Comparison of ENCODE assay signal across 18 cellular contexts in the genomic region with DNA sequence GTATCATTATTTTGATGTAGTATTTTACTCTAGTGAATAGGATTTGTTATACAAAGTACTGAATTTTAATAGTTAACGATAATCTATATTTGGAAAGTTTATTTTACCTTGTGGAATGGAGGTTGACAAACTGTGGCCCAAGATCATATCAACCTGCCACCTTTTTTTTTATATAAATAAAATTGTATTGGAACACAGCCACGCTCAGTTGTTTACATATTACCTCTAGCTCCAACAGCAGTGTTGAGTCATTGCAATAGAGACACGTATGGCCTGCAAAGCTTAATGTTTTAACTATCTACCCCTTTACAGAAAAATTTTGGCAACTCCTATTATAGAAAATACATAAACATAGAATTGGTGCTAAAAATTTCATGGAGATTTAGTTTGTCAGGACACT.
DNase-seq lines count a peak whose midpoint lies in the region; ATAC-seq, FAIRE-seq and TF ChIP-seq lines count a peak whose summit lies in the region.
"Had no signal": no experiment of that assay in that cellular context is flagged by ENCODE, and none has a peak within 500 bp of the region (broad histone marks: within the 10 kb centered on the region; RNA-seq: fewer than 3 reads in every experiment).

No MANE protein-coding gene starts in this region.

- no peaks in the 10 kb centered on the region for H3K27me3 Mint-ChIP-seq in mesothelial cell of epicardium (ENCODE audit: low read depth)
- H3K27me3 Mint-ChIP-seq: CD4-positive, alpha-beta memory T cell had no signal

- H3K4me2 ChIP-seq in HepG2 (ENCODE audit: low read depth, low read length), result no peak overlapping the region

- CTCF ChIA-PET in HepG2 (lab: Yijun Ruan, JAX; ENCODE audit: low intra/inter-chr PET ratio, low total read pairs), result no interaction called here

- no peak for FAIRE-seq in HepG2 (lab: Jason Lieb, UNC)
- no peak for FAIRE-seq in bronchial epithelial cell (lab: Jason Lieb, UNC)
- FAIRE-seq: HTR-8/SVneo had no signal

- in situ Hi-C loops in HepG2 (cut with HindIII; ENCODE audit: extremely low pct_ligation_motif_present, low pct_unique_long_range_greater_than_20kb), result no loop called here

- WGBS in liver, result 34% methylated on average over 3 of the region's 3 CpGs
- 15% methylated on average over 3 of the region's 3 CpGs for WGBS in HepG2 (ENCODE audit: low lambda C conversion rate)

- H3K36me3 Mint-ChIP-seq in mesothelial cell of epicardium, result peaks cover 3% of the 10 kb centered on the region
- H3K36me3 Mint-ChIP-seq: CD4-positive, alpha-beta memory T cell had no signal

- H3K27ac Mint-ChIP-seq in mesothelial cell of epicardium, result no peak overlapping the region
- H3K27ac Mint-ChIP-seq: CD4-positive, alpha-beta memory T cell had no signal

- TF ChIP-seq RAD21 in liver (IDR thresholded peaks at IDR 0.05) (no peak), HepG2 (CRISPR knock-in tag; IDR thresholded peaks at IDR 0.05) (no peak)

- H3K79me2 ChIP-seq in HepG2 (ENCODE audit: insufficient read depth, low read length), result no peaks in the 10 kb centered on the region

- BruUV-seq in HepG2 (replicated peaks; lab: Mats Ljungman, UMichigan), result no TSS peak

- H3K4me3 Mint-ChIP-seq in mesothelial cell of epicardium, result no peak overlapping the region
- H3K4me3 Mint-ChIP-seq: CD4-positive, alpha-beta memory T cell had no signal

- intact Hi-C loops in HepG2 (cut with micrococcal nuclease; ENCODE audit: unreplicated experiment), result no loop called here
- intact Hi-C loops in left colon (cut with DNase I, micrococcal nuclease), result no loop called here

- H3K27ac ChIP-seq in liver (ENCODE audit: low read depth in 1 of 2, low read length in 2 of 2) (peak overlapping the region in 1 of 2 donors; percentile 54), HepG2 (ENCODE audit: extremely low read length, insufficient read depth, low read length) (no peak overlapping the region)

- TF ChIP-seq EP300 in HepG2 (IDR thresholded peaks at IDR 0.05; ENCODE audit: low read depth in 2 of 2, low read length in 2 of 2) (no peak), HepG2 (CRISPR knock-in tag; IDR thresholded peaks at IDR 0.05; ENCODE audit: borderline replicate concordance) (no peak)

- H3K9ac ChIP-seq in liver (ENCODE audit: low read depth in 1 of 2, low read length in 2 of 2) (no peak overlapping the region), HepG2 (ENCODE audit: insufficient read depth, low read depth, low read length) (no peak overlapping the region)

- H3K36me3 ChIP-seq in liver (ENCODE audit: control insufficient read depth in 4 of 4, insufficient read depth in 3 of 4, low read depth in 1 of 4, low read length in 3 of 4), result no peaks in the 10 kb centered on the region
- no peaks in the 10 kb centered on the region for H3K36me3 ChIP-seq in HepG2 (replicated peaks in 1 of 2; ENCODE audit: control insufficient read depth in 1 of 2, insufficient read depth in 2 of 2, low read length in 2 of 2)
- H3K36me3 ChIP-seq in bronchial epithelial cell (ENCODE audit: control insufficient read depth, insufficient read depth, low read length), result no peaks in the 10 kb centered on the region

- no peak overlapping the region for H2AFZ ChIP-seq in HepG2 (ENCODE audit: low read length)

- no peaks in the 10 kb centered on the region for H4K20me1 ChIP-seq in HepG2 (ENCODE audit: insufficient read depth, low read length)

- H3K9me3 Mint-ChIP-seq in mesothelial cell of epicardium, result peaks cover 4% of the 10 kb centered on the region

- POLR2A ChIA-PET in HepG2 (lab: Yijun Ruan, JAX), result no interaction called here

- H3K27me3 ChIP-seq in liver (ENCODE audit: control insufficient read depth in 4 of 4, insufficient read depth in 4 of 4, low read length in 3 of 4) (no peaks in the 10 kb centered on the region), HepG2 (ENCODE audit: control insufficient read depth in 1 of 2, insufficient read depth in 2 of 2, low read length in 2 of 2) (no peaks in the 10 kb centered on the region), bronchial epithelial cell (ENCODE audit: control insufficient read depth, insufficient read depth, low read length) (no peaks in the 10 kb centered on the region)

- TF ChIP-seq CTCF in liver (IDR thresholded peaks at IDR 0.05; ENCODE audit: low read depth, low read length, missing input control) (no peak), HepG2 (CRISPR knock-in tag; IDR thresholded peaks at IDR 0.05) (no peak), bronchial epithelial cell (IDR thresholded peaks at IDR 0.05; ENCODE audit: insufficient read depth, low read length, severe bottlenecking) (no peak), mesothelial cell of epicardium (IDR thresholded peaks at IDR 0.05; ENCODE audit: unreplicated experiment) (no peak)

- TF ChIP-seq POLR2A in HepG2 (IDR thresholded peaks at IDR 0.05; ENCODE audit: insufficient read depth in 1 of 2, low read depth in 2 of 2, low read length in 2 of 2), result no peak

- no peak for DNase-seq in HepG2 (ENCODE audit: low spot score)
- peak; percentile 45 for DNase-seq in bronchial epithelial cell (ENCODE audit: low read depth)
- DNase-seq in left colon, result no peak
- no peak for DNase-seq in hippocampal formation (lab: John Stamatoyannopoulos, UW)
- DNase-seq in mesothelial cell of epicardium (ENCODE audit: low spot score in 2 of 2, unreplicated experiment in 2 of 2), result no peak
- DNase-seq: ACHN; CD4-positive, alpha-beta memory T cell; EL; HCEC 1CT; NCI-H1105; NCI-H1694 treated with DMSO at 0.1 percent for 48 hours; NCI-H345 had no signal

- ATAC-seq in HepG2 (no peak), left colon (peak; percentile 82), GM21619 (IDR thresholded peaks at IDR 0.05; ENCODE audit: unreplicated experiment) (no peak)
- ATAC-seq: Panc1, Right ventricle myocardium inferior, SK-N-SH treated with all-trans-retinoic acid at 6 μM for 48 hours had no signal

- H3K9me3 ChIP-seq in liver (ENCODE audit: control insufficient read depth in 4 of 4, low read length in 3 of 4), result no peaks in the 10 kb centered on the region
- H3K9me3 ChIP-seq in HepG2 (ENCODE audit: low read length), result no peaks in the 10 kb centered on the region

- no peak overlapping the region for H3K4me3 ChIP-seq in liver (ENCODE audit: low read depth in 1 of 3, low read length in 3 of 3)
- no peak overlapping the region for H3K4me3 ChIP-seq in HepG2 (replicated peaks in 1 of 3; ENCODE audit: insufficient read depth in 1 of 3, low read depth in 2 of 3, low read length in 3 of 3)
- H3K4me3 ChIP-seq in bronchial epithelial cell (ENCODE audit: low read depth, low read length), result no peak overlapping the region

- H3K4me1 ChIP-seq in liver (ENCODE audit: control insufficient read depth in 4 of 4, insufficient read depth in 4 of 4, low read length in 3 of 4), result no peaks in the 10 kb centered on the region
- H3K4me1 ChIP-seq in HepG2 (ENCODE audit: insufficient read depth, low read length), result no peaks in the 10 kb centered on the region

- peaks cover 4% of the 10 kb centered on the region for H3K4me1 Mint-ChIP-seq in mesothelial cell of epicardium
- H3K4me1 Mint-ChIP-seq: CD4-positive, alpha-beta memory T cell had no signal

TF ChIP-seq in liver, 16 proteins besides CTCF, POLR2A, EP300 and RAD21 (continues in another document):
- TF ChIP-seq HNF4G (IDR thresholded peaks at IDR 0.05), result no peak
- no peak for TF ChIP-seq RXRA (IDR thresholded peaks at IDR 0.05)
- TF ChIP-seq, protein P1, sequence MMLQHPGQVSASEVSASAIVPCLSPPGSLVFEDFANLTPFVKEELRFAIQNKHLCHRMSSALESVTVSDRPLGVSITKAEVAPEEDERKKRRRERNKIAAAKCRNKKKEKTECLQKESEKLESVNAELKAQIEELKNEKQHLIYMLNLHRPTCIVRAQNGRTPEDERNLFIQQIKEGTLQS (IDR thresholded peaks at IDR 0.05), result no peak
- TF ChIP-seq JUND (IDR thresholded peaks at IDR 0.05), result peak in 1 of 2 donors; percentile 34
- TF ChIP-seq, protein P2, sequence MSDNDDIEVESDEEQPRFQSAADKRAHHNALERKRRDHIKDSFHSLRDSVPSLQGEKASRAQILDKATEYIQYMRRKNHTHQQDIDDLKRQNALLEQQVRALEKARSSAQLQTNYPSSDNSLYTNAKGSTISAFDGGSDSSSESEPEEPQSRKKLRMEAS (IDR thresholded peaks at IDR 0.05), result no peak

TF ChIP-seq in HepG2, 621 proteins besides CTCF, POLR2A, EP300 and RAD21 (continues in another document):
- TF ChIP-seq, protein P3, sequence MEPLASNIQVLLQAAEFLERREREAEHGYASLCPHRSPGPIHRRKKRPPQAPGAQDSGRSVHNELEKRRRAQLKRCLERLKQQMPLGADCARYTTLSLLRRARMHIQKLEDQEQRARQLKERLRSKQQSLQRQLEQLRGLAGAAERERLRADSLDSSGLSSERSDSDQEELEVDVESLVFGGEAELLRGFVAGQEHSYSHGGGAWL (CRISPR knock-in tag; IDR thresholded peaks at IDR 0.05), result no peak
- TF ChIP-seq HMG20B (CRISPR knock-in tag; conservative IDR thresholded peaks at IDR 0.05) (no peak), GLI4 (CRISPR knock-in tag; IDR thresholded peaks at IDR 0.05; ENCODE audit: borderline replicate concordance) (no peak), KDM5A (IDR thresholded peaks at IDR 0.05; ENCODE audit: borderline replicate concordance, low read length) (no peak)
- TF ChIP-seq, protein P4, sequence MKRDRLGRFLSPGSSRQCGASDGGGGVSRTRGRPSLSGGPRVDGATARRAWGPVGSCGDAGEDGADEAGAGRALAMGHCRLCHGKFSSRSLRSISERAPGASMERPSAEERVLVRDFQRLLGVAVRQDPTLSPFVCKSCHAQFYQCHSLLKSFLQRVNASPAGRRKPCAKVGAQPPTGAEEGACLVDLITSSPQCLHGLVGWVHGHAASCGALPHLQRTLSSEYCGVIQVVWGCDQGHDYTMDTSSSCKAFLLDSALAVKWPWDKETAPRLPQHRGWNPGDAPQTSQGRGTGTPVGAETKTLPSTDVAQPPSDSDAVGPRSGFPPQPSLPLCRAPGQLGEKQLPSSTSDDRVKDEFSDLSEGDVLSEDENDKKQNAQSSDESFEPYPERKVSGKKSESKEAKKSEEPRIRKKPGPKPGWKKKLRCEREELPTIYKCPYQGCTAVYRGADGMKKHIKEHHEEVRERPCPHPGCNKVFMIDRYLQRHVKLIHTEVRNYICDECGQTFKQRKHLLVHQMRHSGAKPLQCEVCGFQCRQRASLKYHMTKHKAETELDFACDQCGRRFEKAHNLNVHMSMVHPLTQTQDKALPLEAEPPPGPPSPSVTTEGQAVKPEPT (CRISPR knock-in tag; IDR thresholded peaks at IDR 0.05; ENCODE audit: low read depth), result no peak
